8 cellular contexts compared by ENCODE assay signal in genomic region chr9:91421987-91422765, GRCh38. TPM values are rescaled to one million over a fixed set of nuclear protein-coding genes. Genes with fewer than 3 reads are reported as not detected.
A peak's percentile ranks its signal among the peaks of the same experiment; 100 is the strongest.
DNase-seq lines count a peak whose midpoint lies in the region; ATAC-seq and TF ChIP-seq lines count a peak whose summit lies in the region.

No MANE protein-coding gene starts in this region.

- DNase-seq in GM06990 (ENCODE audit: extremely low read depth, insufficient read length) = no peak
- DNase-seq in dedifferentiated amniotic fluid mesenchymal stem cell (ENCODE audit: extremely low spot score) = peak; percentile 39
- peak; percentile 67 for DNase-seq in mesenchymal stem cell
- no peak for DNase-seq in upper lobe of right lung
- no peak for DNase-seq in effector CD4-positive, alpha-beta T cell

- H3F3A ChIP-seq in OCI-LY1 (ENCODE audit: insufficient read depth, low read length) = 0 out of 2 replicates have a peak, but pooled peaks cover 9% of the 10 kb centered on the region

- H3K27me3 ChIP-seq in GM06990 (replicated peaks; ENCODE audit: control insufficient read depth, insufficient read depth, low read length) (peaks cover 2% of the 10 kb centered on the region), OCI-LY1 (ENCODE audit: insufficient read depth, low read length) (no peaks in the 10 kb centered on the region), mesenchymal stem cell (ENCODE audit: control insufficient read depth in 1 of 2, insufficient read depth in 1 of 2, low read length in 2 of 2) (no peaks in the 10 kb centered on the region), upper lobe of right lung (no peaks in the 10 kb centered on the region)

- no peaks in the 10 kb centered on the region for H3K9me2 ChIP-seq in OCI-LY1 (ENCODE audit: low read depth, low read length)

- H2BK15ac ChIP-seq in mesenchymal stem cell (ENCODE audit: low read depth, poor library complexity, severe bottlenecking) = no peak overlapping the region

- H3K36me3 ChIP-seq in GM06990 (ENCODE audit: control insufficient read depth, insufficient read depth, low read length) (no peaks in the 10 kb centered on the region), OCI-LY1 (ENCODE audit: insufficient read depth, low read length) (no peaks in the 10 kb centered on the region), mesenchymal stem cell (ENCODE audit: control insufficient read depth in 1 of 2, insufficient read depth in 2 of 2, low read depth in 1 of 2, low read length in 2 of 2) (no peaks in the 10 kb centered on the region), upper lobe of right lung (no peaks in the 10 kb centered on the region)

- H3K9ac ChIP-seq in OCI-LY1 (ENCODE audit: low read length) (no peak overlapping the region), mesenchymal stem cell (ENCODE audit: low read length) (peak overlapping the region; percentile 100)

- H2AFZ ChIP-seq in OCI-LY1 (ENCODE audit: low read length) = no peak overlapping the region
- no peak overlapping the region for H2AFZ ChIP-seq in mesenchymal stem cell (ENCODE audit: low read depth, low read length)

- no peak overlapping the region for H2BK5ac ChIP-seq in mesenchymal stem cell (ENCODE audit: low read depth, low read length, poor library complexity, severe bottlenecking)

- H4K8ac ChIP-seq in mesenchymal stem cell (ENCODE audit: low read length) = no peak overlapping the region

- no peak for TF ChIP-seq CTCF in GM06990 (IDR thresholded peaks at IDR 0.05; ENCODE audit: insufficient read depth, low read length, poor library complexity, severe bottlenecking)
- no peak for TF ChIP-seq CTCF in OCI-LY1 (IDR thresholded peaks at IDR 0.05; ENCODE audit: low read length)
- no peak for TF ChIP-seq CTCF in upper lobe of right lung (IDR thresholded peaks at IDR 0.05)

- no peak overlapping the region for H4K91ac ChIP-seq in mesenchymal stem cell (ENCODE audit: low read length)

- H3K4me3 ChIP-seq in GM06990 (replicated peaks; ENCODE audit: low read depth, low read length) (peak overlapping the region; percentile 55), OCI-LY1 (ENCODE audit: low read depth, low read length, poor library complexity, severe bottlenecking) (peak overlapping the region; percentile 72), mesenchymal stem cell (ENCODE audit: insufficient read depth in 1 of 2, low read depth in 1 of 2, low read length in 2 of 2) (peak overlapping the region in 1 of 2 experiments; percentile 81), upper lobe of right lung (peak overlapping the region; percentile 71)

- intact Hi-C loops in upper lobe of right lung (cut with DNase I) = loop anchor here (10.0 kb wide), 1 partner anchor 387 kb away; no protein-coding TSS in a partner anchor

- H2BK120ac ChIP-seq in mesenchymal stem cell (ENCODE audit: low read depth, low read length) = no peak overlapping the region

- ATAC-seq in upper lobe of right lung (no peak), HG02938 (IDR thresholded peaks at IDR 0.05; ENCODE audit: unreplicated experiment) (no peak), GM21786 (IDR thresholded peaks at IDR 0.05; ENCODE audit: unreplicated experiment) (no peak)

- no peak overlapping the region for H2AK5ac ChIP-seq in mesenchymal stem cell (ENCODE audit: low read length, severe bottlenecking)

- no peaks in the 10 kb centered on the region for H4K20me1 ChIP-seq in OCI-LY1 (ENCODE audit: insufficient read depth, low read length)

- H3K79me1 ChIP-seq in mesenchymal stem cell (replicated peaks; ENCODE audit: low read length, poor library complexity, severe bottlenecking) = peaks cover 1% of the 10 kb centered on the region

- H3K79me2 ChIP-seq in OCI-LY1 (ENCODE audit: insufficient read depth, low read length) = no peaks in the 10 kb centered on the region

- H3K9me3 ChIP-seq in OCI-LY1 (ENCODE audit: low read length) (no peaks in the 10 kb centered on the region), mesenchymal stem cell (ENCODE audit: control insufficient read depth, low read length) (no peaks in the 10 kb centered on the region), upper lobe of right lung (no peaks in the 10 kb centered on the region)

- peak overlapping the region in 1 of 2 experiments; percentile 38 for H2BK12ac ChIP-seq in mesenchymal stem cell (ENCODE audit: low read length in 2 of 2)

- H3K18ac ChIP-seq in mesenchymal stem cell (ENCODE audit: low read depth in 1 of 2, low read length in 2 of 2) = peak overlapping the region; percentile 14 to 43

- H3K4me1 ChIP-seq in OCI-LY1 (ENCODE audit: insufficient read depth, low read length, severe bottlenecking) (peaks cover 32% of the 10 kb centered on the region), mesenchymal stem cell (ENCODE audit: control insufficient read depth, insufficient read depth, low read depth, low read length) (peaks cover 14% of the 10 kb centered on the region), upper lobe of right lung (peaks cover 37% of the 10 kb centered on the region)

- no peak overlapping the region for H3K14ac ChIP-seq in mesenchymal stem cell (ENCODE audit: low read length in 2 of 2)

- H3K4me2 ChIP-seq in OCI-LY1 (ENCODE audit: low read length) (peak overlapping the region; percentile 97), mesenchymal stem cell (ENCODE audit: low read length, poor library complexity, severe bottlenecking) (peak overlapping the region; percentile 99)

- 8% methylated on average over 11 of the region's 16 CpGs for WGBS in mesenchymal stem cell

- no peak overlapping the region for H3K23ac ChIP-seq in mesenchymal stem cell (ENCODE audit: low read length in 2 of 2)

- H3K4ac ChIP-seq in mesenchymal stem cell (ENCODE audit: low read depth in 1 of 2, low read length in 2 of 2) = peak overlapping the region in 1 of 2 experiments; percentile 48

- H3K27ac ChIP-seq in OCI-LY1 (ENCODE audit: low read depth, low read length, poor library complexity, severe bottlenecking) (no peak overlapping the region), mesenchymal stem cell (ENCODE audit: low read length, poor library complexity, severe bottlenecking) (peak overlapping the region; percentile 57), upper lobe of right lung (peak overlapping the region; percentile 87)

RNA-seq across cellular contexts. Expression of gene NFIL3, which starts 1.5 kb away (rescaled TPM):
- polyA plus RNA-seq in mesenchymal stem cell (2013, experiment 1 of 2) = 19.1 TPM
- 19.4 TPM for polyA plus RNA-seq in mesenchymal stem cell (2013, experiment 2 of 2)
- 26.2 TPM for total RNA-seq in upper lobe of right lung

Comparison
In these comparisons a context has a peak if more than half of its experiments do, and no peak if none do; other contexts are left out.
1. DNase-seq: peak in dedifferentiated amniotic fluid mesenchymal stem cell (single experiment) and mesenchymal stem cell (single experiment); none in GM06990 (single experiment), upper lobe of right lung (single experiment) and effector CD4-positive, alpha-beta T cell (single experiment).